ENCODE assay signal across 1 cellular context in the genomic region with DNA sequence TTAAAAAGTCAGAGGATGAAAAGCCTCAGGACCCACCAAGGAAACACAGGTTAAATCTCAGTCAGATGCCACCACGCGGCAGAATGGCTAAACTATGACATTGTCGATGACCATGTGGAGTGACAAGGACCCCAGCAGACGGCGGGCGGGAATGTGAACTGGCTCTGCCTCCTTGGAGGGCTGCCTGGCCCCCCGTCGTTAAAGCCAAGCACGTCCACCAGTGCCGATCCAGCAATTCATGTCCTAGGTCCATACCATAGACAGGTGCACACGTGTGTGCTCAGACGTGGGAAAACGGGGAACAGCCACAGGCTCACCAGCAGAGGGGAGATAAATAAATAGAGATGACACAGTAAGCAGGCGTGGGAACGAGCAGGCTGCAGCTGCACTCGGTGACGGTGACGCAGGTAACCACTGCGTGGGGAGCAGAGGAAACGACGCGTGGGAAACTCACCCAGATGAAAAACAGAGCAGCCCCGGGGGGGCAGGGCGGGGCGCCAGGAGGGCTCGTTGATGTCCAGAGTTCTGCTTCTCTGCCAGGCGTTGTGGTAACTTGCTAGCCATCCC.
A peak's percentile ranks its signal among the peaks of the same experiment; 100 is the strongest.
TF ChIP-seq lines count a peak whose summit lies in the region.

No MANE protein-coding gene starts in this region.

TF ChIP-seq in GM12878, 131 proteins besides CTCF, POLR2A, EP300 and RAD21 (continued from another document):
- TF ChIP-seq, protein P1, sequence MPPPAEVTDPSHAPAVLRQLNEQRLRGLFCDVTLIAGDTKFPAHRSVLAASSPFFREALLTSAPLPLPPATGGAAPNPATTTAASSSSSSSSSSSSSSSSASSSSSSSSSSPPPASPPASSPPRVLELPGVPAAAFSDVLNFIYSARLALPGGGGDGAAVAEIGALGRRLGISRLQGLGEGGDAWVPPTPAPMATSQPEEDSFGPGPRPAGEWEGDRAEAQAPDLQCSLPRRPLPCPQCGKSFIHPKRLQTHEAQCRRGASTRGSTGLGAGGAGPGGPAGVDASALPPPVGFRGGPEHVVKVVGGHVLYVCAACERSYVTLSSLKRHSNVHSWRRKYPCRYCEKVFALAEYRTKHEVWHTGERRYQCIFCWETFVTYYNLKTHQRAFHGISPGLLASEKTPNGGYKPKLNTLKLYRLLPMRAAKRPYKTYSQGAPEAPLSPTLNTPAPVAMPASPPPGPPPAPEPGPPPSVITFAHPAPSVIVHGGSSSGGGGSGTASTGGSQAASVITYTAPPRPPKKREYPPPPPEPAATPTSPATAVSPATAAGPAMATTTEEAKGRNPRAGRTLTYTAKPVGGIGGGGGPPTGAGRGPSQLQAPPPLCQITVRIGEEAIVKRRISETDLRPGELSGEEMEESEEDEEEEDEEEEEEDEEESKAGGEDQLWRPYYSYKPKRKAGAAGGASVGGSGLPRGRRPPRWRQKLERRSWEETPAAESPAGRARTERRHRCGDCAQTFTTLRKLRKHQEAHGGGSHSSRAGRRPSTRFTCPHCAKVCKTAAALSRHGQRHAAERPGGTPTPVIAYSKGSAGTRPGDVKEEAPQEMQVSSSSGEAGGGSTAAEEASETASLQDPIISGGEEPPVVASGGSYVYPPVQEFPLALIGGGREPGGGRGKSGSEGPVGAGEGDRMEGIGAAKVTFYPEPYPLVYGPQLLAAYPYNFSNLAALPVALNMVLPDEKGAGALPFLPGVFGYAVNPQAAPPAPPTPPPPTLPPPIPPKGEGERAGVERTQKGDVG (CRISPR knock-in tag; IDR thresholded peaks at IDR 0.05): no peak
- TF ChIP-seq IKZF1 (conservative IDR thresholded peaks at IDR 0.05) (peak; percentile 88), TCF12 (IDR thresholded peaks at IDR 0.05; ENCODE audit: low read depth, low read length) (peak; percentile 99), CBFB (IDR thresholded peaks at IDR 0.05; ENCODE audit: low read depth) (peak; percentile 72; the same call in 1 of the 2 replicates), TAF1 (IDR thresholded peaks at IDR 0.05; ENCODE audit: borderline replicate concordance, low read depth, low read length) (peak; percentile 30; the same call in 1 of the 2 replicates), IKZF2 (IDR thresholded peaks at IDR 0.05) (peak; percentile 85 to 86), TBL1XR1 (IDR thresholded peaks at IDR 0.05; ENCODE audit: low read depth, low read length) (peak; percentile 58; the same call in 1 of the 2 replicates), GATAD2B (conservative IDR thresholded peaks at IDR 0.05; ENCODE audit: low read depth) (peak; percentile 100), CBX5 (IDR thresholded peaks at IDR 0.05; ENCODE audit: low read depth) (0 out of 2 replicates have a peak, but pooled peaks have one; percentile 22), KDM1A (IDR thresholded peaks at IDR 0.05; ENCODE audit: borderline replicate concordance) (no peak), RUNX3 (IDR thresholded peaks at IDR 0.05; ENCODE audit: low read length) (peak; percentile 89), SP1 (IDR thresholded peaks at IDR 0.05; ENCODE audit: low read depth, low read length) (peak; percentile 87), NBN (IDR thresholded peaks at IDR 0.05) (peak; percentile 94), RCOR1 (conservative IDR thresholded peaks at IDR 0.05; ENCODE audit: low read depth, low read length) (no peak), ZNF207 (IDR thresholded peaks at IDR 0.05; ENCODE audit: borderline replicate concordance) (no peak), SIN3A (IDR thresholded peaks at IDR 0.05; ENCODE audit: low read depth, low read length) (no peak), NFYA (IDR thresholded peaks at IDR 0.05; ENCODE audit: borderline replicate concordance, low read depth, low read length) (no peak), MXI1 (IDR thresholded peaks at IDR 0.05; ENCODE audit: low read depth, low read length) (peak; percentile 66), LARP7 (IDR thresholded peaks at IDR 0.05) (peak; percentile 70; the same call in 1 of the 2 replicates), FOXM1 (IDR thresholded peaks at IDR 0.05; ENCODE audit: low read depth, low read length) (peak; percentile 58; the same call in 1 of the 2 replicates), CREM (IDR thresholded peaks at IDR 0.05; ENCODE audit: low read depth) (peak; percentile 88), ZBED1 (IDR thresholded peaks at IDR 0.05; ENCODE audit: borderline replicate concordance) (0 out of 2 replicates have a peak, but pooled peaks have one; percentile 37), NR2C1 (IDR thresholded peaks at IDR 0.05) (no peak), MTA2 (IDR thresholded peaks at IDR 0.05; ENCODE audit: low read depth) (peak; percentile 79), SUPT20H (IDR thresholded peaks at IDR 0.05; ENCODE audit: borderline replicate concordance, control insufficient read depth, low read depth, low read length) (no peak), MEF2A (IDR thresholded peaks at IDR 0.05; ENCODE audit: insufficient read depth, low read depth, low read length) (0 out of 2 replicates have a peak, but pooled peaks have one; percentile 52), KLF5 (IDR thresholded peaks at IDR 0.05; ENCODE audit: partially characterized antibody) (peak; percentile 44), SREBF1 (IDR thresholded peaks at IDR 0.05; ENCODE audit: low read length) (no peak)
- TF ChIP-seq, protein P2, sequence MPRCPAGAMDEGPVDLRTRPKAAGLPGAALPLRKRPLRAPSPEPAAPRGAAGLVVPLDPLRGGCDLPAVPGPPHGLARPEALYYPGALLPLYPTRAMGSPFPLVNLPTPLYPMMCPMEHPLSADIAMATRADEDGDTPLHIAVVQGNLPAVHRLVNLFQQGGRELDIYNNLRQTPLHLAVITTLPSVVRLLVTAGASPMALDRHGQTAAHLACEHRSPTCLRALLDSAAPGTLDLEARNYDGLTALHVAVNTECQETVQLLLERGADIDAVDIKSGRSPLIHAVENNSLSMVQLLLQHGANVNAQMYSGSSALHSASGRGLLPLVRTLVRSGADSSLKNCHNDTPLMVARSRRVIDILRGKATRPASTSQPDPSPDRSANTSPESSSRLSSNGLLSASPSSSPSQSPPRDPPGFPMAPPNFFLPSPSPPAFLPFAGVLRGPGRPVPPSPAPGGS (IDR thresholded peaks at IDR 0.05; ENCODE audit: borderline replicate concordance, insufficient read depth, low read depth, low read length, poor library complexity, severe bottlenecking): peak; percentile 98
- TF ChIP-seq, protein P3, sequence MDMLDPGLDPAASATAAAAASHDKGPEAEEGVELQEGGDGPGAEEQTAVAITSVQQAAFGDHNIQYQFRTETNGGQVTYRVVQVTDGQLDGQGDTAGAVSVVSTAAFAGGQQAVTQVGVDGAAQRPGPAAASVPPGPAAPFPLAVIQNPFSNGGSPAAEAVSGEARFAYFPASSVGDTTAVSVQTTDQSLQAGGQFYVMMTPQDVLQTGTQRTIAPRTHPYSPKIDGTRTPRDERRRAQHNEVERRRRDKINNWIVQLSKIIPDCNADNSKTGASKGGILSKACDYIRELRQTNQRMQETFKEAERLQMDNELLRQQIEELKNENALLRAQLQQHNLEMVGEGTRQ (IDR thresholded peaks at IDR 0.05; ENCODE audit: borderline replicate concordance, low read depth, low read length): no peak
- TF ChIP-seq, protein P4, sequence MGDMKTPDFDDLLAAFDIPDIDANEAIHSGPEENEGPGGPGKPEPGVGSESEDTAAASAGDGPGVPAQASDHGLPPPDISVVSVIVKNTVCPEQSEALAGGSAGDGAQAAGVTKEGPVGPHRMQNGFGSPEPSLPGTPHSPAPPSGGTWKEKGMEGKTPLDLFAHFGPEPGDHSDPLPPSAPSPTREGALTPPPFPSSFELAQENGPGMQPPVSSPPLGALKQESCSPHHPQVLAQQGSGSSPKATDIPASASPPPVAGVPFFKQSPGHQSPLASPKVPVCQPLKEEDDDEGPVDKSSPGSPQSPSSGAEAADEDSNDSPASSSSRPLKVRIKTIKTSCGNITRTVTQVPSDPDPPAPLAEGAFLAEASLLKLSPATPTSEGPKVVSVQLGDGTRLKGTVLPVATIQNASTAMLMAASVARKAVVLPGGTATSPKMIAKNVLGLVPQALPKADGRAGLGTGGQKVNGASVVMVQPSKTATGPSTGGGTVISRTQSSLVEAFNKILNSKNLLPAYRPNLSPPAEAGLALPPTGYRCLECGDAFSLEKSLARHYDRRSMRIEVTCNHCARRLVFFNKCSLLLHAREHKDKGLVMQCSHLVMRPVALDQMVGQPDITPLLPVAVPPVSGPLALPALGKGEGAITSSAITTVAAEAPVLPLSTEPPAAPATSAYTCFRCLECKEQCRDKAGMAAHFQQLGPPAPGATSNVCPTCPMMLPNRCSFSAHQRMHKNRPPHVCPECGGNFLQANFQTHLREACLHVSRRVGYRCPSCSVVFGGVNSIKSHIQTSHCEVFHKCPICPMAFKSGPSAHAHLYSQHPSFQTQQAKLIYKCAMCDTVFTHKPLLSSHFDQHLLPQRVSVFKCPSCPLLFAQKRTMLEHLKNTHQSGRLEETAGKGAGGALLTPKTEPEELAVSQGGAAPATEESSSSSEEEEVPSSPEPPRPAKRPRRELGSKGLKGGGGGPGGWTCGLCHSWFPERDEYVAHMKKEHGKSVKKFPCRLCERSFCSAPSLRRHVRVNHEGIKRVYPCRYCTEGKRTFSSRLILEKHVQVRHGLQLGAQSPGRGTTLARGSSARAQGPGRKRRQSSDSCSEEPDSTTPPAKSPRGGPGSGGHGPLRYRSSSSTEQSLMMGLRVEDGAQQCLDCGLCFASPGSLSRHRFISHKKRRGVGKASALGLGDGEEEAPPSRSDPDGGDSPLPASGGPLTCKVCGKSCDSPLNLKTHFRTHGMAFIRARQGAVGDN (IDR thresholded peaks at IDR 0.05): peak; percentile 78
- TF ChIP-seq, protein P5, sequence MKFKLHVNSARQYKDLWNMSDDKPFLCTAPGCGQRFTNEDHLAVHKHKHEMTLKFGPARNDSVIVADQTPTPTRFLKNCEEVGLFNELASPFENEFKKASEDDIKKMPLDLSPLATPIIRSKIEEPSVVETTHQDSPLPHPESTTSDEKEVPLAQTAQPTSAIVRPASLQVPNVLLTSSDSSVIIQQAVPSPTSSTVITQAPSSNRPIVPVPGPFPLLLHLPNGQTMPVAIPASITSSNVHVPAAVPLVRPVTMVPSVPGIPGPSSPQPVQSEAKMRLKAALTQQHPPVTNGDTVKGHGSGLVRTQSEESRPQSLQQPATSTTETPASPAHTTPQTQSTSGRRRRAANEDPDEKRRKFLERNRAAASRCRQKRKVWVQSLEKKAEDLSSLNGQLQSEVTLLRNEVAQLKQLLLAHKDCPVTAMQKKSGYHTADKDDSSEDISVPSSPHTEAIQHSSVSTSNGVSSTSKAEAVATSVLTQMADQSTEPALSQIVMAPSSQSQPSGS (IDR thresholded peaks at IDR 0.05; ENCODE audit: low read length): peak; percentile 86
- TF ChIP-seq, protein P6, sequence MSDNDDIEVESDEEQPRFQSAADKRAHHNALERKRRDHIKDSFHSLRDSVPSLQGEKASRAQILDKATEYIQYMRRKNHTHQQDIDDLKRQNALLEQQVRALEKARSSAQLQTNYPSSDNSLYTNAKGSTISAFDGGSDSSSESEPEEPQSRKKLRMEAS (IDR thresholded peaks at IDR 0.05; ENCODE audit: low read depth, low read length): no peak; the same call in none of the 2 replicates
- TF ChIP-seq, protein P7, sequence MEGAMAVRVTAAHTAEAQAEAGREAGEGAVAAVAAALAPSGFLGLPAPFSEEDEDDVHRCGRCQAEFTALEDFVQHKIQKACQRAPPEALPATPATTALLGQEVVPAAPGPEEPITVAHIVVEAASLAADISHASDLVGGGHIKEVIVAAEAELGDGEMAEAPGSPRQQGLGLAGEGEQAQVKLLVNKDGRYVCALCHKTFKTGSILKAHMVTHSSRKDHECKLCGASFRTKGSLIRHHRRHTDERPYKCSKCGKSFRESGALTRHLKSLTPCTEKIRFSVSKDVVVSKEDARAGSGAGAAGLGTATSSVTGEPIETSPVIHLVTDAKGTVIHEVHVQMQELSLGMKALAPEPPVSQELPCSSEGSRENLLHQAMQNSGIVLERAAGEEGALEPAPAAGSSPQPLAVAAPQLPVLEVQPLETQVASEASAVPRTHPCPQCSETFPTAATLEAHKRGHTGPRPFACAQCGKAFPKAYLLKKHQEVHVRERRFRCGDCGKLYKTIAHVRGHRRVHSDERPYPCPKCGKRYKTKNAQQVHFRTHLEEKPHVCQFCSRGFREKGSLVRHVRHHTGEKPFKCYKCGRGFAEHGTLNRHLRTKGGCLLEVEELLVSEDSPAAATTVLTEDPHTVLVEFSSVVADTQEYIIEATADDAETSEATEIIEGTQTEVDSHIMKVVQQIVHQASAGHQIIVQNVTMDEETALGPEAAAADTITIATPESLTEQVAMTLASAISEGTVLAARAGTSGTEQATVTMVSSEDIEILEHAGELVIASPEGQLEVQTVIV (IDR thresholded peaks at IDR 0.05; ENCODE audit: borderline replicate concordance, partially characterized antibody): no peak
- TF ChIP-seq, protein P8, sequence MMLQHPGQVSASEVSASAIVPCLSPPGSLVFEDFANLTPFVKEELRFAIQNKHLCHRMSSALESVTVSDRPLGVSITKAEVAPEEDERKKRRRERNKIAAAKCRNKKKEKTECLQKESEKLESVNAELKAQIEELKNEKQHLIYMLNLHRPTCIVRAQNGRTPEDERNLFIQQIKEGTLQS (IDR thresholded peaks at IDR 0.05; ENCODE audit: borderline replicate concordance, extremely low read depth, low read depth, low read length): no peak
